In genomic region chr1:110675060-110675791, GRCh38 we compare ENCODE assay signal across 9 cellular contexts. TPM values are rescaled to one million over a fixed set of nuclear protein-coding genes. Genes with fewer than 3 reads are reported as not detected.
DNase-seq lines count a peak whose midpoint lies in the region; ATAC-seq and TF ChIP-seq lines count a peak whose summit lies in the region.
"Had no signal": no experiment of that assay in that cellular context is flagged by ENCODE, and none has a peak within 500 bp of the region (broad histone marks: within the 10 kb centered on the region; RNA-seq: fewer than 3 reads in every experiment).

No MANE protein-coding gene starts in this region.

- peak; percentile 56 for ATAC-seq in Right ventricle myocardium inferior
- no peak for ATAC-seq in activated CD4-positive, CD25-positive, alpha-beta regulatory T cell treated with anti-CD3 and anti-CD28 coated beads, Interleukin-2, amount 50 U/mL, for 24 hours

- DNase-seq in Right ventricle myocardium inferior (ENCODE audit: missing footprints) = no peak
- no peak for DNase-seq in cardiac septum (ENCODE audit: low spot score)
- no peak for DNase-seq in colonic mucosa
- DNase-seq in uterus = no peak
- DNase-seq in NCI-H524 treated with DMSO at 0.1 percent for 48 hours (lab: John Stamatoyannopoulos, UW) = no peak
- no peak for DNase-seq in epidermal melanocyte (ENCODE audit: insufficient read length, low spot score)

- no peak for TF ChIP-seq POLR2A in uterus (IDR thresholded peaks at IDR 0.05)

- H3K4me1 ChIP-seq in colonic mucosa (no peaks in the 10 kb centered on the region), mucosa of rectum (ENCODE audit: control insufficient read depth in 2 of 2, insufficient read depth in 2 of 2, low read length in 2 of 2) (peaks cover 0 to 2% of the 10 kb centered on the region in 2 donors), uterus (peaks cover 0 to 13% of the 10 kb centered on the region in 2 donors)

- H3K27ac ChIP-seq in colonic mucosa (no peak overlapping the region), mucosa of rectum (ENCODE audit: low read depth in 2 of 2, low read length in 2 of 2) (peak overlapping the region in 1 of 2 donors; percentile 85), uterus (peak overlapping the region in 1 of 2 donors; percentile 48)

- intact Hi-C loops in Right ventricle myocardium inferior (cut with DNase I) (no loop called here), cardiac septum (cut with DNase I) (no loop called here), colonic mucosa (cut with DNase I) (no loop called here), uterus (cut with DNase I; ENCODE audit: low total_unique reads) (no loop called here)

- peaks cover 29% of the 10 kb centered on the region for H3K27me3 ChIP-seq in colonic mucosa
- peaks cover 15 to 31% of the 10 kb centered on the region in 2 donors for H3K27me3 ChIP-seq in mucosa of rectum (ENCODE audit: control insufficient read depth in 2 of 2, insufficient read depth in 2 of 2, low read length in 2 of 2)
- H3K27me3 ChIP-seq in uterus = peaks cover 0 to 27% of the 10 kb centered on the region in 2 donors

- TF ChIP-seq CTCF in colonic mucosa (IDR thresholded peaks at IDR 0.05) = no peak
- TF ChIP-seq CTCF in uterus (IDR thresholded peaks at IDR 0.05) = no peak

- H3K36me3 ChIP-seq in colonic mucosa = no peaks in the 10 kb centered on the region
- no peaks in the 10 kb centered on the region for H3K36me3 ChIP-seq in mucosa of rectum (ENCODE audit: control insufficient read depth in 2 of 2, insufficient read depth in 2 of 2, low read length in 2 of 2)
- no peaks in the 10 kb centered on the region for H3K36me3 ChIP-seq in uterus

- H3K4me3 ChIP-seq in colonic mucosa (peak overlapping the region; percentile 38), mucosa of rectum (ENCODE audit: low read length in 2 of 2) (peak overlapping the region; percentile 56 to 74), uterus (peak overlapping the region; percentile 11 to 50)

- no peaks in the 10 kb centered on the region for H3K9me3 ChIP-seq in colonic mucosa
- H3K9me3 ChIP-seq in mucosa of rectum (ENCODE audit: control insufficient read depth in 2 of 2, low read length in 2 of 2) = no peaks in the 10 kb centered on the region
- no peaks in the 10 kb centered on the region for H3K9me3 ChIP-seq in uterus

- H3K9ac ChIP-seq in colonic mucosa (ENCODE audit: low read depth in 2 of 2, low read length in 2 of 2) (no peak overlapping the region), mucosa of rectum (ENCODE audit: low read depth in 1 of 2, low read length in 2 of 2) (peak overlapping the region in 1 of 2 donors; percentile 24)

RNA-seq across cellular contexts. Expression of gene KCNA3, which starts 0.5 kb away (rescaled TPM):
- total RNA-seq in Right ventricle myocardium inferior = 0.38 TPM
- total RNA-seq in cardiac septum = 0.62 TPM
- 1 to 10 TPM in 1 of 2 donors, under 1 TPM in 1; 0.93 to 1.4 TPM for total RNA-seq in colonic mucosa
- 1 to 10 TPM; 1.3 to 5.6 (median 2.0) TPM for total RNA-seq in uterus
- total RNA-seq: renal cortical epithelial cell had no signal
